In genomic region chr15:62565620-62566019, GRCh38 we compare ENCODE assay signal across 22 cellular contexts.
"Had no signal": no experiment of that assay in that cellular context is flagged by ENCODE, and none has a peak within 500 bp of the region (broad histone marks: within the 10 kb centered on the region; RNA-seq: fewer than 3 reads in every experiment).

No MANE protein-coding gene starts in this region.

- H2AFZ ChIP-seq: neural progenitor cell had no signal

- H3K9me3 Mint-ChIP-seq: activated naive CD4-positive, alpha-beta T cell treated with anti-CD3 and anti-CD28 coated beads, Interleukin-2, amount 50 U/mL, for 72 hours; activated T-cell treated with anti-CD3 and anti-CD28 coated beads, Interleukin-2, amount 50 U/mL, for 72 hours; naive thymus-derived CD8-positive, alpha-beta T cell; neural progenitor cell; stimulated activated effector memory CD8-positive, alpha-beta T cell treated with anti-CD3 and anti-CD28 coated beads, Interleukin-12 subunit alpha, Interleukin-12 subunit beta, amount 100 ng/mL, for 72 hours; stimulated activated naive CD8-positive, alpha-beta T cell treated with anti-CD3 and anti-CD28 coated beads, Interleukin-15, Interleukin-2, amounts not matched to agents 100 ng/mL and 50 ng/mL, for 24 hours had no signal

- H3K27ac Mint-ChIP-seq: activated naive CD4-positive, alpha-beta T cell treated with anti-CD3 and anti-CD28 coated beads, Interleukin-2, amount 50 U/mL, for 72 hours; activated T-cell treated with anti-CD3 and anti-CD28 coated beads, Interleukin-2, amount 50 U/mL, for 72 hours; naive thymus-derived CD8-positive, alpha-beta T cell; neural progenitor cell; stimulated activated effector memory CD8-positive, alpha-beta T cell treated with anti-CD3 and anti-CD28 coated beads, Interleukin-12 subunit alpha, Interleukin-12 subunit beta, amount 100 ng/mL, for 72 hours; stimulated activated naive CD8-positive, alpha-beta T cell treated with anti-CD3 and anti-CD28 coated beads, Interleukin-15, Interleukin-2, amounts not matched to agents 100 ng/mL and 50 ng/mL, for 24 hours had no signal

- H3K4me1 Mint-ChIP-seq: stimulated activated effector memory CD8-positive, alpha-beta T cell treated with anti-CD3 and anti-CD28 coated beads, Interleukin-12 subunit alpha, Interleukin-12 subunit beta, amount 100 ng/mL, for 72 hours had no signal

- DNase-seq: activated CD4-positive, alpha-beta T cell treated with anti-CD3 and anti-CD28 coated beads for 4 hours; activated CD4-positive, alpha-beta T cell treated with anti-CD3 and anti-CD28 coated beads, Interleukin-2, amount 50 U/mL, for 4 hours; activated naive CD4-positive, alpha-beta T cell; activated T-cell treated with anti-CD3 and anti-CD28 coated beads for 4 hours; activated T-cell treated with anti-CD3 and anti-CD28 coated beads, Interleukin-2, amount 50 U/mL, for 72 hours; aorta; brain microvascular endothelial cell; dorsolateral prefrontal cortex; effector memory CD4-positive, alpha-beta T cell; erythroblast; naive thymus-derived CD8-positive, alpha-beta T cell; occipital lobe; right cardiac atrium; stimulated activated CD4-positive, alpha-beta T cell treated with anti-CD3 and anti-CD28 coated beads, Interleukin-12 subunit alpha, Interleukin-12 subunit beta, amount 100 ng/mL, for 4 hours; stimulated activated CD4-positive, alpha-beta T cell treated with anti-CD3 and anti-CD28 coated beads, Interleukin-4, amount 100 ng/mL, for 1 hour; substantia nigra had no signal

- H3K4me3 Mint-ChIP-seq: activated T-cell treated with anti-CD3 and anti-CD28 coated beads, Interleukin-2, amount 50 U/mL, for 72 hours; naive thymus-derived CD8-positive, alpha-beta T cell; neural progenitor cell; stimulated activated effector memory CD8-positive, alpha-beta T cell treated with anti-CD3 and anti-CD28 coated beads, Interleukin-12 subunit alpha, Interleukin-12 subunit beta, amount 100 ng/mL, for 72 hours; stimulated activated naive CD8-positive, alpha-beta T cell treated with anti-CD3 and anti-CD28 coated beads, Interleukin-15, Interleukin-2, amounts not matched to agents 100 ng/mL and 50 ng/mL, for 24 hours had no signal

- H3K27ac ChIP-seq: brain microvascular endothelial cell, coronary artery, dorsolateral prefrontal cortex, neural progenitor cell, VCaP had no signal

- H3K36me3 ChIP-seq: brain microvascular endothelial cell, neural progenitor cell had no signal

- H3K27me3 ChIP-seq: brain microvascular endothelial cell, dorsolateral prefrontal cortex, neural progenitor cell had no signal

- H3K36me3 Mint-ChIP-seq: activated naive CD4-positive, alpha-beta T cell treated with anti-CD3 and anti-CD28 coated beads, Interleukin-2, amount 50 U/mL, for 72 hours; naive thymus-derived CD8-positive, alpha-beta T cell; stimulated activated effector memory CD8-positive, alpha-beta T cell treated with anti-CD3 and anti-CD28 coated beads, Interleukin-12 subunit alpha, Interleukin-12 subunit beta, amount 100 ng/mL, for 72 hours had no signal

- H3K4me3 ChIP-seq: coronary artery, dorsolateral prefrontal cortex, neural progenitor cell had no signal

- H3K4me2 ChIP-seq: neural progenitor cell had no signal

- H3K9ac ChIP-seq: neural progenitor cell had no signal
